In genomic region chrY:17067306-17067705, GRCh38 we compare ENCODE assay signal across 19 cellular contexts.
A peak's percentile ranks its signal among the peaks of the same experiment; 100 is the strongest.
DNase-seq lines count a peak whose midpoint lies in the region; ATAC-seq and TF ChIP-seq lines count a peak whose summit lies in the region.
"Had no signal": no experiment of that assay in that cellular context is flagged by ENCODE, and none has a peak within 500 bp of the region (broad histone marks: within the 10 kb centered on the region; RNA-seq: fewer than 3 reads in every experiment).

No MANE protein-coding gene starts in this region.

- no peak overlapping the region for H2AK5ac ChIP-seq in neuronal stem cell (ENCODE audit: low read depth, low read length)

- DNase-seq in H4 (ENCODE audit: low spot score) (peak; percentile 55), RWPE2 (ENCODE audit: low spot score) (no peak), epithelial cell of esophagus (ENCODE audit: low read depth) (peak; percentile 10), kidney glomerular epithelial cell (lab: John Stamatoyannopoulos, UW) (peak; percentile 83), NCI-H2081 (lab: John Stamatoyannopoulos, UW) (no peak), neuronal stem cell (ENCODE audit: low spot score) (no peak)
- DNase-seq: CD8-positive, alpha-beta memory T cell; HCEC 1CT; NCI-H1092 treated with DMSO at 0.1 percent for 48 hours; NCI-H146; NCI-H2029; NCI-H524 treated with DMSO at 0.1 percent for 48 hours; Right ventricle myocardium superior had no signal

- ATAC-seq in RWPE2 (ENCODE audit: low read depth) = peak; percentile 97
- no peak for ATAC-seq in GM21528 (IDR thresholded peaks at IDR 0.05; ENCODE audit: low FRiP score, unreplicated experiment)
- no peak for ATAC-seq in HG02973 (IDR thresholded peaks at IDR 0.05; ENCODE audit: unreplicated experiment)
- ATAC-seq: GM23338, HepG2, K562 had no signal

- no peaks in the 10 kb centered on the region for H3K79me1 ChIP-seq in neuronal stem cell (ENCODE audit: low read depth, low read length)

- no peak overlapping the region for H3K14ac ChIP-seq in neuronal stem cell (ENCODE audit: low read length)

- H2BK15ac ChIP-seq in neuronal stem cell (ENCODE audit: low read length) = no peak overlapping the region

- H3K27ac ChIP-seq in RWPE2 (ENCODE audit: poor library complexity, severe bottlenecking) (peak overlapping the region; percentile 53), neuronal stem cell (replicated peaks; ENCODE audit: low read length) (no peak overlapping the region)
- H3K27ac ChIP-seq: C4-2B had no signal

- WGBS in neuronal stem cell (ENCODE audit: extremely low coverage in 2 of 2, insufficient read length in 2 of 2, insufficient replicate concordance in 1 of 2), 2 donors = no CpG with 5 or more reads among the region's 2 CpGs

- H3K9me3 ChIP-seq in RWPE2 (ENCODE audit: severe bottlenecking) (no peaks in the 10 kb centered on the region), neuronal stem cell (replicated peaks in 1 of 2; ENCODE audit: control insufficient read depth in 2 of 2, insufficient read depth in 1 of 2, low read depth in 1 of 2, low read length in 2 of 2) (no peaks in the 10 kb centered on the region)

- H3K27me3 ChIP-seq in RWPE2 (ENCODE audit: insufficient read depth, poor library complexity, severe bottlenecking) = no peaks in the 10 kb centered on the region
- H3K27me3 ChIP-seq in neuronal stem cell (ENCODE audit: control insufficient read depth in 3 of 3, insufficient read depth in 3 of 3, low read depth in 1 of 3, low read length in 3 of 3) = no peaks in the 10 kb centered on the region

- no peak overlapping the region for H3K4me3 ChIP-seq in RWPE2 (ENCODE audit: severe bottlenecking)
- H3K4me3 ChIP-seq in epithelial cell of esophagus (ENCODE audit: low read length) = no peak overlapping the region
- no peak overlapping the region for H3K4me3 ChIP-seq in neuronal stem cell (ENCODE audit: low read length in 2 of 2)
- H3K4me3 ChIP-seq: GM23338, K562 had no signal

- H3K4ac ChIP-seq in neuronal stem cell (ENCODE audit: low read length) = no peak overlapping the region

- H3K23ac ChIP-seq in neuronal stem cell (ENCODE audit: low read depth, low read length, poor library complexity) = no peak overlapping the region

- H2BK120ac ChIP-seq in neuronal stem cell (ENCODE audit: low read depth, low read length) = no peak overlapping the region

- no peak overlapping the region for H2AFZ ChIP-seq in neuronal stem cell (ENCODE audit: low read length)
- H2AFZ ChIP-seq: GM23338 had no signal

- peaks cover 21% of the 10 kb centered on the region for H3K4me1 ChIP-seq in RWPE2 (ENCODE audit: insufficient read depth, poor library complexity, severe bottlenecking)
- no peaks in the 10 kb centered on the region for H3K4me1 ChIP-seq in neuronal stem cell (ENCODE audit: control insufficient read depth in 2 of 2, insufficient read depth in 1 of 2, low read depth in 1 of 2, low read length in 2 of 2)

- TF ChIP-seq CTCF in RWPE2 (IDR thresholded peaks at IDR 0.05; ENCODE audit: poor library complexity, severe bottlenecking) (no peak), epithelial cell of esophagus (IDR thresholded peaks at IDR 0.05; ENCODE audit: insufficient read depth, low read depth, low read length, missing control alignments) (no peak)

- H2BK5ac ChIP-seq in neuronal stem cell (ENCODE audit: low read length) = no peak overlapping the region

- H3K36me3 ChIP-seq in RWPE2 (ENCODE audit: low read depth) (no peaks in the 10 kb centered on the region), neuronal stem cell (replicated peaks in 1 of 2; ENCODE audit: control insufficient read depth in 2 of 2, insufficient read depth in 2 of 2, low read length in 2 of 2) (no peaks in the 10 kb centered on the region)

- H4K8ac ChIP-seq in neuronal stem cell (ENCODE audit: low read depth, low read length) = no peak overlapping the region

- no peak overlapping the region for H3K18ac ChIP-seq in neuronal stem cell (ENCODE audit: low read length)

- no peak overlapping the region for H4K91ac ChIP-seq in neuronal stem cell (ENCODE audit: low read depth, low read length, poor library complexity)

- no peak overlapping the region for H3K4me2 ChIP-seq in neuronal stem cell (ENCODE audit: insufficient read depth, low read length, poor library complexity, severe bottlenecking)
- H3K4me2 ChIP-seq: GM23338 had no signal

- H2BK12ac ChIP-seq in neuronal stem cell (ENCODE audit: low read length) = no peak overlapping the region

- no peak overlapping the region for H3K9ac ChIP-seq in neuronal stem cell (ENCODE audit: low read depth, low read length, poor library complexity)

Comparison
In these comparisons a context has a peak if more than half of its experiments do, and no peak if none do; other contexts are left out.
1. DNase-seq: peak in H4 (single experiment), epithelial cell of esophagus (single experiment) and kidney glomerular epithelial cell (single experiment); none in RWPE2 (single experiment), NCI-H2081 (0 of 2) and neuronal stem cell (single experiment).